16 cellular contexts compared by ENCODE assay signal in the genomic region with DNA sequence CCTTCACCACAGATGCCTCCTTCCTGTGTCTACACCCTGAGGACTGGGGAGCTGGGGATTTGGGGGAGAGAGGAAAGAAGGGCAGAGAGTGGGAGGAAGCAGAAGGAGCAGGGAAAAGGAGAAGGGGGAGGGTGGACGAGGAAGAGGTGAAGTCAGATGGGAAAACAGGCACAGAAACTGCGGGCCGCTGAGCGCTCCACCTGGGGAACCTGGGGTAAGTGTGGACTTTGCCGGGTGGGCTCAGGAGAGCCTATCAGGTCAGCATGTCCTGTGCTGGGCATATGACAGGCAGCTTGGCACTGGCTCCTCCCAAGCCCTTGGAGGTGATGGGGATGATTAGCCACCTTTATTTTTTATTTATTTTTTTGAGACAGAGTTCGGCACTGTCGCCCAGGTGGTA.
A peak's percentile ranks its signal among the peaks of the same experiment; 100 is the strongest.
DNase-seq lines count a peak whose midpoint lies in the region; ATAC-seq and TF ChIP-seq lines count a peak whose summit lies in the region.
"Had no signal": no experiment of that assay in that cellular context is flagged by ENCODE, and none has a peak within 500 bp of the region (broad histone marks: within the 10 kb centered on the region; RNA-seq: fewer than 3 reads in every experiment).

No MANE protein-coding gene starts in this region.

- H3K27me3 ChIP-seq in BLaER1 treated with 17β-estradiol and CSF1 and Interleukin-3, amounts not matched to agents 10 nM and 100 nM = no peaks in the 10 kb centered on the region
- H3K27me3 ChIP-seq in breast epithelium = no peaks in the 10 kb centered on the region
- no peaks in the 10 kb centered on the region for H3K27me3 ChIP-seq in right cardiac atrium (ENCODE audit: control insufficient read depth, insufficient read depth)
- no peaks in the 10 kb centered on the region for H3K27me3 ChIP-seq in spleen (replicated peaks in 1 of 7)
- H3K27me3 ChIP-seq: right lobe of liver had no signal

- 88% methylated on average over 7 of the region's 7 CpGs for WGBS in right cardiac atrium
- WGBS in spleen, 5 donors = 83 to 92% (median 91%) methylated on average over 7 of the region's 7 CpGs

- CTCF ChIA-PET in activated naive CD4-positive, alpha-beta T cell treated with anti-CD3 and anti-CD28 coated beads, Interleukin-2, amount 10 ng/mL, durations not matched to agents 7 days and 5 days (lab: Charles Lee) = interaction anchor here (0.6 kb wide), 1 partner anchor 16 kb away, joined by 4 read pairs; no protein-coding TSS in a partner anchor

- no peak for TF ChIP-seq POLR2A in breast epithelium (IDR thresholded peaks at IDR 0.05)
- TF ChIP-seq POLR2A in spleen (IDR thresholded peaks at IDR 0.05) = no peak

- ATAC-seq in right cardiac atrium (no peak), GM18498 (IDR thresholded peaks at IDR 0.05; ENCODE audit: unreplicated experiment) (no peak)

- H4K20me1 ChIP-seq in BLaER1 treated with 17β-estradiol and CSF1 and Interleukin-3, amounts not matched to agents 10 nM and 100 nM = peaks cover 0 to 14% (median 0%) of the 10 kb centered on the region in 11 experiments; a peak in 2 of 22 replicates

- H3K27me3 Mint-ChIP-seq in activated naive CD4-positive, alpha-beta T cell treated with anti-CD3 and anti-CD28 coated beads, Interleukin-2, amount 10 ng/mL, durations not matched to agents 7 days and 5 days = peaks cover 16% of the 10 kb centered on the region
- H3K27me3 Mint-ChIP-seq: activated CD4-positive, alpha-beta memory T cell treated with anti-CD3 and anti-CD28 coated beads, Interleukin-2, amount 10 ng/mL, durations not matched to agents 7 days and 5 days; dendritic cell treated with granulocyte-macrophage colony-stimulating factor and Interleukin-4, amounts not matched to agents 40 ng/mL and 50 ng/mL, for 4 days; natural killer cell treated with Interleukin-12 subunit alpha and Interleukin-12 subunit beta and Interleukin-15 and Interleukin-18, amount 100 ng/mL, for 72 hours had no signal

- peak overlapping the region in 4 of 11 experiments; percentile 2 to 38 (median 22); a peak in 4 of 22 replicates for H3K9ac ChIP-seq in BLaER1 treated with 17β-estradiol and CSF1 and Interleukin-3, amounts not matched to agents 10 nM and 100 nM
- H3K9ac ChIP-seq: KMS-11 had no signal

- H3K9me3 ChIP-seq in BLaER1 treated with 17β-estradiol and CSF1 and Interleukin-3, amounts not matched to agents 10 nM and 100 nM (replicated peaks in 1 of 11) = no peaks in the 10 kb centered on the region
- H3K9me3 ChIP-seq in breast epithelium = no peaks in the 10 kb centered on the region
- H3K9me3 ChIP-seq in right cardiac atrium (ENCODE audit: control insufficient read depth, low read length) = no peaks in the 10 kb centered on the region
- no peaks in the 10 kb centered on the region for H3K9me3 ChIP-seq in spleen
- H3K9me3 ChIP-seq: right lobe of liver had no signal

- H3K9me3 Mint-ChIP-seq in activated naive CD4-positive, alpha-beta T cell treated with anti-CD3 and anti-CD28 coated beads, Interleukin-2, amount 10 ng/mL, durations not matched to agents 7 days and 5 days = no peaks in the 10 kb centered on the region
- H3K9me3 Mint-ChIP-seq: activated CD4-positive, alpha-beta memory T cell treated with anti-CD3 and anti-CD28 coated beads, Interleukin-2, amount 10 ng/mL, durations not matched to agents 7 days and 5 days; dendritic cell treated with granulocyte-macrophage colony-stimulating factor and Interleukin-4, amounts not matched to agents 40 ng/mL and 50 ng/mL, for 4 days; natural killer cell treated with Interleukin-12 subunit alpha and Interleukin-12 subunit beta and Interleukin-15 and Interleukin-18, amount 100 ng/mL, for 72 hours had no signal

- peaks cover 37 to 84% (median 79%) of the 10 kb centered on the region in 10 experiments for H3K4me1 ChIP-seq in BLaER1 treated with 17β-estradiol and CSF1 and Interleukin-3, amounts not matched to agents 10 nM and 100 nM
- no peaks in the 10 kb centered on the region for H3K4me1 ChIP-seq in breast epithelium
- H3K4me1 ChIP-seq in right cardiac atrium (ENCODE audit: control insufficient read depth, insufficient read depth, low read length) = peaks cover 14% of the 10 kb centered on the region
- peaks cover 0 to 17% (median 0%) of the 10 kb centered on the region in 6 donors for H3K4me1 ChIP-seq in spleen
- H3K4me1 ChIP-seq: right lobe of liver had no signal

- intact Hi-C loops in breast epithelium (cut with DNase I; ENCODE audit: low total_unique reads) = no loop called here
- intact Hi-C loops in right cardiac atrium (cut with DNase I) = no loop called here
- intact Hi-C loops in spleen (cut with DNase I; ENCODE audit: low total_unique reads) = no loop called here

- DNase-seq in breast epithelium (ENCODE audit: low spot score in 2 of 2) (peak in 1 of 2 donors; percentile 47), right cardiac atrium (peak in 1 of 3 donors; percentile 53), spleen (peak; percentile 54), DMS53 treated with DMSO at 0.1 percent for 48 hours (lab: John Stamatoyannopoulos, UW; ENCODE audit: unreplicated experiment) (no peak), foreskin melanocyte (no peak)
- DNase-seq in activated naive CD4-positive, alpha-beta T cell treated with anti-CD3 and anti-CD28 coated beads, Interleukin-2, amount 10 ng/mL, durations not matched to agents 7 days and 5 days = no peak
- DNase-seq: activated CD4-positive, alpha-beta memory T cell treated with anti-CD3 and anti-CD28 coated beads, Interleukin-2, amount 10 ng/mL, durations not matched to agents 7 days and 5 days; amniotic stem cell; stimulated activated CD4-positive, alpha-beta T cell treated with anti-CD3 and anti-CD28 coated beads, Interleukin-4, amount 100 ng/mL, for 4 hours had no signal

- H3K36me3 Mint-ChIP-seq in activated naive CD4-positive, alpha-beta T cell treated with anti-CD3 and anti-CD28 coated beads, Interleukin-2, amount 10 ng/mL, durations not matched to agents 7 days and 5 days = no peaks in the 10 kb centered on the region
- H3K36me3 Mint-ChIP-seq: natural killer cell treated with Interleukin-12 subunit alpha and Interleukin-12 subunit beta and Interleukin-15 and Interleukin-18, amount 100 ng/mL, for 72 hours had no signal

- H3K4me2 ChIP-seq in BLaER1 treated with 17β-estradiol and CSF1 and Interleukin-3, amounts not matched to agents 10 nM and 100 nM = peak overlapping the region; percentile 3 to 95 (median 64)
- H3K4me2 ChIP-seq: KMS-11 had no signal

- peak overlapping the region in 6 of 11 experiments; percentile 2 to 48 (median 29); a peak in 8 of 22 replicates for H3K27ac ChIP-seq in BLaER1 treated with 17β-estradiol and CSF1 and Interleukin-3, amounts not matched to agents 10 nM and 100 nM
- H3K27ac ChIP-seq in breast epithelium (peak overlapping the region; percentile 82 to 88), right cardiac atrium (ENCODE audit: low read length) (peak overlapping the region; percentile 29), spleen (peak overlapping the region in 4 of 8 donors; percentile 22 to 52 (median 37))
- H3K27ac ChIP-seq: KMS-11, right lobe of liver had no signal

- H3K4me3 ChIP-seq in BLaER1 treated with 17β-estradiol and CSF1 and Interleukin-3, amounts not matched to agents 10 nM and 100 nM = no peak overlapping the region
- H3K4me3 ChIP-seq in breast epithelium (peak overlapping the region in 2 of 3 donors; percentile 15 to 17), right cardiac atrium (ENCODE audit: low read length) (no peak overlapping the region), spleen (no peak overlapping the region)
- H3K4me3 ChIP-seq: right lobe of liver had no signal

- no peak overlapping the region for H3K27ac Mint-ChIP-seq in activated naive CD4-positive, alpha-beta T cell treated with anti-CD3 and anti-CD28 coated beads, Interleukin-2, amount 10 ng/mL, durations not matched to agents 7 days and 5 days
- H3K27ac Mint-ChIP-seq: activated CD4-positive, alpha-beta memory T cell treated with anti-CD3 and anti-CD28 coated beads, Interleukin-2, amount 10 ng/mL, durations not matched to agents 7 days and 5 days; B cell; dendritic cell treated with granulocyte-macrophage colony-stimulating factor and Interleukin-4, amounts not matched to agents 40 ng/mL and 50 ng/mL, for 4 days; natural killer cell treated with Interleukin-12 subunit alpha and Interleukin-12 subunit beta and Interleukin-15 and Interleukin-18, amount 100 ng/mL, for 72 hours had no signal

- TF ChIP-seq CTCF in breast epithelium (IDR thresholded peaks at IDR 0.05) (no peak), spleen (IDR thresholded peaks at IDR 0.05 in 8 of 11, conservative IDR thresholded peaks at IDR 0.05 in 3 of 11) (no peak)

- no peak overlapping the region for H3K4me3 Mint-ChIP-seq in activated naive CD4-positive, alpha-beta T cell treated with anti-CD3 and anti-CD28 coated beads, Interleukin-2, amount 10 ng/mL, durations not matched to agents 7 days and 5 days
- H3K4me3 Mint-ChIP-seq: activated CD4-positive, alpha-beta memory T cell treated with anti-CD3 and anti-CD28 coated beads, Interleukin-2, amount 10 ng/mL, durations not matched to agents 7 days and 5 days; B cell; dendritic cell treated with granulocyte-macrophage colony-stimulating factor and Interleukin-4, amounts not matched to agents 40 ng/mL and 50 ng/mL, for 4 days; natural killer cell treated with Interleukin-12 subunit alpha and Interleukin-12 subunit beta and Interleukin-15 and Interleukin-18, amount 100 ng/mL, for 72 hours had no signal

- H3K36me3 ChIP-seq in BLaER1 treated with 17β-estradiol and CSF1 and Interleukin-3, amounts not matched to agents 10 nM and 100 nM = peaks cover 0 to 9% (median 0%) of the 10 kb centered on the region in 11 experiments; a peak in 4 of 22 replicates
- H3K36me3 ChIP-seq in breast epithelium (no peaks in the 10 kb centered on the region), spleen (no peaks in the 10 kb centered on the region)
- H3K36me3 ChIP-seq: right lobe of liver had no signal

- no peaks in the 10 kb centered on the region for H3K4me1 Mint-ChIP-seq in activated naive CD4-positive, alpha-beta T cell treated with anti-CD3 and anti-CD28 coated beads, Interleukin-2, amount 10 ng/mL, durations not matched to agents 7 days and 5 days
- H3K4me1 Mint-ChIP-seq: activated CD4-positive, alpha-beta memory T cell treated with anti-CD3 and anti-CD28 coated beads, Interleukin-2, amount 10 ng/mL, durations not matched to agents 7 days and 5 days had no signal

Comparison
In these comparisons a context has a peak if more than half of its experiments do, and no peak if none do; other contexts are left out.
1. H3K4me3 ChIP-seq: peak in breast epithelium (2 of 3); none in BLaER1 treated with 17β-estradiol and CSF1 and Interleukin-3, amounts not matched to agents 10 nM and 100 nM (0 of 10), right cardiac atrium (single experiment) and spleen (0 of 8).